Comparison of ENCODE assay signal across 8 cellular contexts in the genomic region with DNA sequence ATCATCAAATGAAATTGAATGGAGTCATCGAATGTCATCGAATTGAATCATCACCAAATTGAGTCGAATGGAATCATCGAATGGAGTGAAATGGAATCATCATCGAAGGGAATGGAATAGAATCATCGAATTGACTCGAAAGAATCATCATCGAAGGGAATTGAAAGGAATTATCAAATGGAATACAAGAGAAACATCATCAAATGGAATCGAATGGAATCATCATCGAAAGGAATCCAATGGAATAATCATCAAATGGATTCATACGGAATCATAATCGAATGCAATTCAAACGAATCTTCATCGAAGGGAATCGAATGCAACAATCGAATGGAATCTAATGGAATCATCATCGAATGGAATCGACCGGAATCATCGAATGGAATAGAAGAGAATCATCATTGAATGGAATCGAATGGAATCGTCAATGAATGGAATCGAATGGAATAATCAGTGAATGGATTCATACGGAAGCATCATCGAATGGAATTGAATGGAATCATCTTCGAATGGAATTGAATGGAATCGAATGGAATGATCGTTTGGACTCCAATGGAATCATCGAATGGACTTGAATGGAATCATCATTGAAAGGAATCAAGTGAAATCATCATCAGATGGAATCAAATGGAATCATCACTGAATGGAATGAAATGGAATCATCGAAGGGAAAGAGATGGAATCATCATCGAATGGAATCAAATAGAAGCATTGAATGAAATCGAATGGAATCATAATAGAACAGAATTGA.
A peak's percentile ranks its signal among the peaks of the same experiment; 100 is the strongest.
DNase-seq lines count a peak whose midpoint lies in the region; FAIRE-seq and TF ChIP-seq lines count a peak whose summit lies in the region.
"Not testable (repeated sequence)": the region's sequence is repeated elsewhere in the genome, so short reads cannot be mapped to it uniquely, and the experiment has no call there.

No MANE protein-coding gene starts in this region.

- not testable (repeated sequence) for H3K36me3 ChIP-seq in bronchial epithelial cell (ENCODE audit: control insufficient read depth, insufficient read depth, low read length)

- not testable (repeated sequence) for H3K27me3 Mint-ChIP-seq in type B pancreatic cell

- not testable (repeated sequence) for H3K27me3 ChIP-seq in bronchial epithelial cell (ENCODE audit: control insufficient read depth, insufficient read depth, low read length)

- not testable (repeated sequence) for TF ChIP-seq CTCF in bronchial epithelial cell (IDR thresholded peaks at IDR 0.05; ENCODE audit: insufficient read depth, low read length, severe bottlenecking); type B pancreatic cell (conservative IDR thresholded peaks at IDR 0.05)

- not testable (repeated sequence) for H3K9me3 Mint-ChIP-seq in type B pancreatic cell

- not testable (repeated sequence) for H3K4me3 ChIP-seq in Jurkat, Clone E6-1 (ENCODE audit: low read length); bronchial epithelial cell (ENCODE audit: low read depth, low read length)

- not testable (repeated sequence) for H3K36me3 Mint-ChIP-seq in type B pancreatic cell

- not testable (repeated sequence) for H3K27ac Mint-ChIP-seq in type B pancreatic cell

- in situ Hi-C loops in Caki2 (cut with HindIII; ENCODE audit: low pct_unique_long_range_greater_than_20kb, low sequenced_read_pairs): not testable (repeated sequence)

- not testable (repeated sequence) for H3K4me1 Mint-ChIP-seq in type B pancreatic cell (ENCODE audit: unreplicated experiment)

- FAIRE-seq in bronchial epithelial cell (lab: Jason Lieb, UNC): not testable (repeated sequence)

- DNase-seq in Caki2 (ENCODE audit: low read depth) (peak; percentile 14), SW480 (ENCODE audit: low spot score) (peak; percentile 18), bronchial epithelial cell (ENCODE audit: low read depth) (peak; percentile 53), fibroblast of gingiva (ENCODE audit: low read depth) (peak; percentile 14), inferior parietal cortex (ENCODE audit: extremely low spot score) (peak; percentile 5), myocyte (ENCODE audit: low read depth) (peak; percentile 14), type B pancreatic cell (ENCODE audit: extremely low spot score, unreplicated experiment) (peak; percentile 77)
- DNase-seq in Jurkat, Clone E6-1 (ENCODE audit: low read depth, low spot score): peak; percentile 51

- H3K4me3 Mint-ChIP-seq in type B pancreatic cell: not testable (repeated sequence)

Comparison
In these comparisons a context has a peak if more than half of its experiments do, and no peak if none do; other contexts are left out.
1. DNase-seq: peak in every context shown above with its lines; median percentile 77 in type B pancreatic cell; 53 in bronchial epithelial cell; 51 in Jurkat, Clone E6-1; 18 in SW480; 14 in Caki2; 14 in fibroblast of gingiva; 14 in myocyte; 5 in inferior parietal cortex.